ENCODE assay signal across 8 cellular contexts in the genomic region with DNA sequence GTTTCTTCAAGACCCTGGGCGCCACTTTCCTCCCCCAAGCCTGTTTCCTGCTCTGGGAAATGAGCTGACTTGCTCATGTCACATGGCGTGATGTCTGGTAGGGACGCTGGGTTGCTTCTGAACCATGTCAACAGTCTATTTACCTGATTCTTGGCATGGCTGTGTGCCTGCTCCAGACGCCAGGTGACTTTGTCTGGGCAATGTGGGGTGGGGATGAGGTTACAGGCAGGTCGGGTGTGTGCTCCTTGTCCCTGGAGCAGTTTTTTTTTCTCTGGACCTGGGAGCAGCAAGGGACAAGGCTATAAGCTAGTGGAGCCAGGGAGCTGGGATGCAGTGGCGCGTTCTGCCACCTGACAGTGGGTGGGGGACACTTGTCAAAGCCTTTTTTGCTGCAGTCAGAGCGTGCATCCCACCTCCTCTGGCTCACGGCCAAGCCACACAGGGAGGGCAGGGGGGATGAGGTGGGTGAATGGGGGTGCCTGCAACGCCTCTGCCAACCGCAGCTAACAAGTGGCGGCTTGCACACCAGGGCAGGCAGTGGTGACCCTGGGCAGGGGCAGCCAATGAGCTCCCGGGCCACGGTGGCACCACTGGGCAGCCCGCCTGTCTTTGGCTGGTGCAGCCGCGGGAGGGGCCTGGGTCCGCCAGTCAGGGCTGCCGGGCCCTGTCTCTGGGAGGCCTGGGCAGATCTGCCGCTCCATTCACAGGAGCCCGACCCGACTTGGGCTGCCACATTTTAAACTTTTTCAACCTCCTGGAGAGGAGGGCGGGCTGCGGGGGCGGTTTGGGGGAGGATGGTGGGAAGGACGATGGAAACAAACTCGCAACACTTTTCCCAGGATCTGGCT. TPM values are rescaled to one million over a fixed set of nuclear protein-coding genes. Genes with fewer than 3 reads are reported as not detected.
DNase-seq lines count a peak whose midpoint lies in the region; ATAC-seq and TF ChIP-seq lines count a peak whose summit lies in the region.

No MANE protein-coding gene starts in this region.

- H3K27me3 ChIP-seq in ACC112 (ENCODE audit: insufficient read depth, low read length), result no peaks in the 10 kb centered on the region
- H3K27me3 ChIP-seq in IMR-90 (ENCODE audit: control insufficient read depth, insufficient read depth, low read length), result no peaks in the 10 kb centered on the region
- no peaks in the 10 kb centered on the region for H3K27me3 ChIP-seq in OCI-LY3 (ENCODE audit: low read depth, low read length)
- no peaks in the 10 kb centered on the region for H3K27me3 ChIP-seq in naive thymus-derived CD4-positive, alpha-beta T cell (ENCODE audit: control insufficient read depth in 2 of 2, insufficient read depth in 2 of 2, low read length in 2 of 2)

- TF ChIP-seq POLR2A in IMR-90 (IDR thresholded peaks at IDR 0.05; ENCODE audit: low read depth, low read length), result no peak

- no peak overlapping the region for H4K91ac ChIP-seq in IMR-90 (ENCODE audit: insufficient read depth, low read depth, low read length)

- H3K79me2 ChIP-seq in ACC112 (ENCODE audit: control insufficient read depth, insufficient read depth, low read length, unreplicated experiment), result no peaks in the 10 kb centered on the region
- no peaks in the 10 kb centered on the region for H3K79me2 ChIP-seq in OCI-LY3 (ENCODE audit: low read length)

- H2AK5ac ChIP-seq in IMR-90 (ENCODE audit: low read depth, low read length), result peak overlapping the region; percentile 43; the same call in 1 of the 2 replicates

- H3K36me3 ChIP-seq in ACC112 (ENCODE audit: insufficient read depth, low read length), result no peaks in the 10 kb centered on the region
- peaks cover 25% of the 10 kb centered on the region for H3K36me3 ChIP-seq in IMR-90 (ENCODE audit: control insufficient read depth, insufficient read depth, low read length)
- H3K36me3 ChIP-seq in OCI-LY3 (replicated peaks; ENCODE audit: low read depth, low read length), result peaks cover 13% of the 10 kb centered on the region
- no peaks in the 10 kb centered on the region for H3K36me3 ChIP-seq in naive thymus-derived CD4-positive, alpha-beta T cell (ENCODE audit: control insufficient read depth in 2 of 3, insufficient read depth in 3 of 3, low read length in 3 of 3)

- no peak overlapping the region for H3K18ac ChIP-seq in IMR-90 (ENCODE audit: low read depth, low read length)

- H4K20me1 ChIP-seq in IMR-90 (ENCODE audit: insufficient read depth, low read length), result 0 out of 2 replicates have a peak, but pooled peaks cover under 1% of the 10 kb centered on the region
- H4K20me1 ChIP-seq in OCI-LY3 (ENCODE audit: insufficient read depth, low read length), result no peaks in the 10 kb centered on the region

- no peaks in the 10 kb centered on the region for H3K27me3 Mint-ChIP-seq in activated T-cell treated with anti-CD3 and anti-CD28 coated beads, Interleukin-2, amount 50 U/mL, for 72 hours (ENCODE audit: low read depth)
- H3K27me3 Mint-ChIP-seq in naive thymus-derived CD4-positive, alpha-beta T cell, result no peaks in the 10 kb centered on the region
- no peaks in the 10 kb centered on the region for H3K27me3 Mint-ChIP-seq in stimulated activated memory B cell treated with anti-CD40 and anti-IgM and Interleukin-4, amounts not matched to agents 10 μg/mL and 1 μg/mL and 100 μg/mL, for 72 hours

- H3K27ac Mint-ChIP-seq in activated T-cell treated with anti-CD3 and anti-CD28 coated beads, Interleukin-2, amount 50 U/mL, for 72 hours, result peak overlapping the region; percentile 96
- peak overlapping the region; percentile 94 to 99 (median 98) for H3K27ac Mint-ChIP-seq in naive thymus-derived CD4-positive, alpha-beta T cell
- H3K27ac Mint-ChIP-seq in stimulated activated memory B cell treated with anti-CD40 and anti-IgM and Interleukin-4, amounts not matched to agents 10 μg/mL and 1 μg/mL and 100 μg/mL, for 72 hours, result peak overlapping the region; percentile 90

- no peak overlapping the region for H2AFZ ChIP-seq in ACC112 (ENCODE audit: low read length, unreplicated experiment)
- peak overlapping the region; percentile 49 for H2AFZ ChIP-seq in IMR-90 (replicated peaks; ENCODE audit: low read length, poor library complexity)
- H2AFZ ChIP-seq in OCI-LY3 (ENCODE audit: low read depth, low read length), result peak overlapping the region; percentile 5; the same call in 1 of the 2 replicates

- H3K4me3 ChIP-seq in ACC112 (ENCODE audit: low read depth, low read length) (no peak overlapping the region), IMR-90 (ENCODE audit: insufficient read depth, low read depth, low read length) (no peak overlapping the region), OCI-LY3 (ENCODE audit: low read length) (peak overlapping the region; percentile 76)
- peak overlapping the region; percentile 61 for H3K4me3 ChIP-seq in naive thymus-derived CD4-positive, alpha-beta T cell (ENCODE audit: low read length)

- intact Hi-C loops in IMR-90 (cut with micrococcal nuclease), result loop anchor here (5.0 kb wide), 1 partner anchor 374 kb away; no protein-coding TSS in a partner anchor
- intact Hi-C loops in naive thymus-derived CD4-positive, alpha-beta T cell (cut with micrococcal nuclease), result loop anchor here in 1 of 2 donors (1.0 kb wide), 2 partner anchors 12 to 83 kb away; no protein-coding TSS in a partner anchor

- H3K56ac ChIP-seq in IMR-90 (ENCODE audit: extremely low read depth, insufficient read depth, low read length), result no peak overlapping the region

- WGBS in IMR-90 (ENCODE audit: extremely low coverage in 2 of 2, insufficient read length in 1 of 2), 2 experiments, result 41% methylated on average over 18 of the region's 27 CpGs; no CpG with 5 or more reads in 1 of the 2 experiments

- no TSS peak for BruUV-seq in IMR-90 (replicated peaks; lab: Mats Ljungman, UMichigan)

- H3K36me3 Mint-ChIP-seq in activated T-cell treated with anti-CD3 and anti-CD28 coated beads, Interleukin-2, amount 50 U/mL, for 72 hours (ENCODE audit: insufficient read depth in 2 of 2), result peaks cover 4 to 5% of the 10 kb centered on the region in 2 donors
- peaks cover 0 to 20% (median 0%) of the 10 kb centered on the region in 5 donors for H3K36me3 Mint-ChIP-seq in naive thymus-derived CD4-positive, alpha-beta T cell
- H3K36me3 Mint-ChIP-seq in stimulated activated memory B cell treated with anti-CD40 and anti-IgM and Interleukin-4, amounts not matched to agents 10 μg/mL and 1 μg/mL and 100 μg/mL, for 72 hours, result peaks cover 16% of the 10 kb centered on the region

- dilution Hi-C loops in IMR-90 (cut with HindIII; ENCODE audit: low sequenced_read_pairs, unreplicated experiment), result no loop called here

- peaks cover 5% of the 10 kb centered on the region; the same call in 1 of the 2 replicates for H3K9me1 ChIP-seq in IMR-90 (ENCODE audit: insufficient read depth, low read length)

- no peak overlapping the region; the same call in 2 of the 3 replicates for H2BK15ac ChIP-seq in IMR-90 (ENCODE audit: low read depth, low read length)

- peaks cover 0 to under 1% of the 10 kb centered on the region in 2 donors for H3K9me3 Mint-ChIP-seq in activated T-cell treated with anti-CD3 and anti-CD28 coated beads, Interleukin-2, amount 50 U/mL, for 72 hours
- peaks cover 0 to 3% (median 0%) of the 10 kb centered on the region in 11 donors for H3K9me3 Mint-ChIP-seq in naive thymus-derived CD4-positive, alpha-beta T cell
- H3K9me3 Mint-ChIP-seq in stimulated activated memory B cell treated with anti-CD40 and anti-IgM and Interleukin-4, amounts not matched to agents 10 μg/mL and 1 μg/mL and 100 μg/mL, for 72 hours, result no peaks in the 10 kb centered on the region

- H2BK120ac ChIP-seq in IMR-90 (ENCODE audit: low read depth, low read length), result no peak overlapping the region

- H2BK20ac ChIP-seq in IMR-90 (ENCODE audit: low read depth, low read length), result no peak overlapping the region; the same call in 1 of the 2 replicates

- H3K27ac ChIP-seq in ACC112 (ENCODE audit: low read depth, low read length) (peak overlapping the region; percentile 96), IMR-90 (ENCODE audit: insufficient read depth, low read length) (no peak overlapping the region), OCI-LY3 (ENCODE audit: low read length) (peak overlapping the region; percentile 74)
- peak overlapping the region; percentile 79 for H3K27ac ChIP-seq in naive thymus-derived CD4-positive, alpha-beta T cell (ENCODE audit: low read depth, low read length)

- DNase-seq in IMR-90 (peak; percentile 31), fibroblast of gingiva (ENCODE audit: low read depth) (peak; percentile 93)
- DNase-seq in activated T-cell treated with anti-CD3 and anti-CD28 coated beads, Interleukin-2, amount 50 U/mL, for 72 hours, result peak; percentile 96
- DNase-seq in naive thymus-derived CD4-positive, alpha-beta T cell, result peak; percentile 77 to 94 (median 91)

- CTCF ChIA-PET in IMR-90 (lab: Yijun Ruan, JAX), result interaction anchor here (1.3 kb wide), 1 partner anchor 10 kb away, joined by 3 read pairs; no protein-coding TSS in a partner anchor
- CTCF ChIA-PET in naive thymus-derived CD4-positive, alpha-beta T cell (lab: Charles Lee), result interaction anchor here (0.7 to 1.5 kb wide), 10 partner anchors 11 to 347 kb away, joined by 3 to 12 read pairs (median 3); no protein-coding TSS in a partner anchor

- no peak overlapping the region for H2BK5ac ChIP-seq in IMR-90 (ENCODE audit: low read depth, low read length, poor library complexity, severe bottlenecking)

- peaks cover 0 to under 1% of the 10 kb centered on the region in 2 experiments; a peak in 1 of 4 replicates for H3K79me1 ChIP-seq in IMR-90 (ENCODE audit: low read depth in 1 of 2, low read length in 2 of 2)

- H3K4me1 ChIP-seq in ACC112 (ENCODE audit: control insufficient read depth, insufficient read depth, low read length, unreplicated experiment) (peaks cover 47% of the 10 kb centered on the region), IMR-90 (ENCODE audit: control insufficient read depth, insufficient read depth, low read length) (peaks cover 25% of the 10 kb centered on the region), OCI-LY3 (ENCODE audit: low read length) (peaks cover 73% of the 10 kb centered on the region)
- peaks cover 84 to 94% of the 10 kb centered on the region in 2 donors for H3K4me1 ChIP-seq in naive thymus-derived CD4-positive, alpha-beta T cell (ENCODE audit: control insufficient read depth in 2 of 2, insufficient read depth in 2 of 2, low read length in 2 of 2)

- peak overlapping the region; percentile 85 to 99 for H3K4me3 Mint-ChIP-seq in activated T-cell treated with anti-CD3 and anti-CD28 coated beads, Interleukin-2, amount 50 U/mL, for 72 hours
- H3K4me3 Mint-ChIP-seq in naive thymus-derived CD4-positive, alpha-beta T cell, result peak overlapping the region; percentile 76 to 93 (median 84)
- H3K4me3 Mint-ChIP-seq in stimulated activated memory B cell treated with anti-CD40 and anti-IgM and Interleukin-4, amounts not matched to agents 10 μg/mL and 1 μg/mL and 100 μg/mL, for 72 hours, result peak overlapping the region; percentile 52

- POLR2A ChIA-PET in IMR-90 (lab: Charles Lee; ENCODE audit: unreplicated experiment), result no interaction called here
- POLR2A ChIA-PET in naive thymus-derived CD4-positive, alpha-beta T cell (lab: Charles Lee), result interaction anchor here (0.7 to 7.3 kb wide), 25 partner anchors 11 to 249 kb away, joined by 3 to 86 read pairs (median 4); partner anchors contain the start of genes ASCC1, DDIT4 and DNAJB12

- peaks cover 94% of the 10 kb centered on the region for H3K4me1 Mint-ChIP-seq in activated T-cell treated with anti-CD3 and anti-CD28 coated beads, Interleukin-2, amount 50 U/mL, for 72 hours (ENCODE audit: low read depth)
- H3K4me1 Mint-ChIP-seq in naive thymus-derived CD4-positive, alpha-beta T cell, result peaks cover 52 to 95% (median 90%) of the 10 kb centered on the region in 7 donors
- peaks cover 93% of the 10 kb centered on the region for H3K4me1 Mint-ChIP-seq in stimulated activated memory B cell treated with anti-CD40 and anti-IgM and Interleukin-4, amounts not matched to agents 10 μg/mL and 1 μg/mL and 100 μg/mL, for 72 hours

- peak overlapping the region; percentile 71 for H2AK9ac ChIP-seq in IMR-90 (replicated peaks; ENCODE audit: low read depth, low read length, poor library complexity)

- TF ChIP-seq RAD21 in IMR-90 (IDR thresholded peaks at IDR 0.05; ENCODE audit: low read length), result no peak

- H3K9me3 ChIP-seq in IMR-90 (ENCODE audit: control insufficient read depth, insufficient read depth, low read length) (no peaks in the 10 kb centered on the region), OCI-LY3 (ENCODE audit: insufficient read depth, low read length) (no peaks in the 10 kb centered on the region; the same call in 1 of the 2 replicates)
- no peaks in the 10 kb centered on the region for H3K9me3 ChIP-seq in naive thymus-derived CD4-positive, alpha-beta T cell (ENCODE audit: control insufficient read depth in 2 of 3, low read length in 3 of 3)

- H3K9ac ChIP-seq in IMR-90 (ENCODE audit: low read depth, low read length) (no peak overlapping the region), OCI-LY3 (ENCODE audit: low read length) (peak overlapping the region; percentile 93)

- 0 out of 2 replicates have a peak overlapping the region, but pooled peaks have one; percentile 55 for H3K14ac ChIP-seq in IMR-90 (replicated peaks; ENCODE audit: low read depth, low read length)

- TF ChIP-seq CTCF in IMR-90 (conservative IDR thresholded peaks at IDR 0.05; ENCODE audit: low read depth, low read length) (no peak), OCI-LY3 (IDR thresholded peaks at IDR 0.05; ENCODE audit: low read depth, low read length) (0 out of 2 replicates have a peak, but pooled peaks have one; percentile 8)

- peak overlapping the region; percentile 45; the same call in 1 of the 2 replicates for H3K23ac ChIP-seq in IMR-90 (ENCODE audit: low read depth, low read length)

- no peak overlapping the region for H3K4me2 ChIP-seq in IMR-90 (ENCODE audit: low read depth, low read length)
- peak overlapping the region; percentile 94 for H3K4me2 ChIP-seq in OCI-LY3 (ENCODE audit: low read length)

- peak overlapping the region in 1 of 2 experiments; percentile 32; a peak in 1 of 4 replicates for H4K8ac ChIP-seq in IMR-90 (ENCODE audit: low read depth in 2 of 2, low read length in 2 of 2)

- ATAC-seq in GM19043 (IDR thresholded peaks at IDR 0.05; ENCODE audit: low read depth, unreplicated experiment), result peak; percentile 28
- ATAC-seq in IMR-90 (ENCODE audit: low read depth), result peak; percentile 52
- peak; percentile 55 to 65 for ATAC-seq in activated T-cell treated with anti-CD3 and anti-CD28 coated beads, Interleukin-2, amount 50 U/mL, for 72 hours (replicated peaks in 1 of 2)
- peak; percentile 84 for ATAC-seq in naive thymus-derived CD4-positive, alpha-beta T cell
- ATAC-seq in stimulated activated memory B cell treated with anti-CD40 and anti-IgM and Interleukin-4, amounts not matched to agents 10 μg/mL and 1 μg/mL and 100 μg/mL, for 72 hours, result peak; percentile 86

- no peak overlapping the region for H4K5ac ChIP-seq in IMR-90 (ENCODE audit: low read depth, low read length)

- 0 out of 2 replicates have a peak overlapping the region, but pooled peaks have one; percentile 41 for H3K4ac ChIP-seq in IMR-90 (ENCODE audit: low read depth, low read length)

- in situ Hi-C loops in IMR-90 (cut with MboI; ENCODE audit: low sequenced_read_pairs), result loop anchor here (10.0 kb wide), 3 partner anchors 87 to 277 kb away; no protein-coding TSS in a partner anchor

RNA-seq across cellular contexts. Expression of gene DNAJB12, which starts 22.9 kb away (rescaled TPM):
- total RNA-seq in IMR-90 (2012; rRNA removed), result 18.3 and 19.2 TPM in 2 replicates
- polyA plus RNA-seq in IMR-90 (2012; rRNA removed), result 23.1 and 24.0 TPM in 2 replicates
- 18.5 and 22.8 TPM in 2 replicates for polyA plus RNA-seq in IMR-90 (2012; cell fraction: cytosol; rRNA removed)
- polyA plus RNA-seq in IMR-90 (2012; cell fraction: nucleus; rRNA removed; ENCODE audit: low replicate concordance), result 28.0 and 41.8 TPM in 2 replicates
- total RNA-seq in activated T-cell treated with anti-CD3 and anti-CD28 coated beads, Interleukin-2, amount 50 U/mL, for 72 hours, result 10 to 100 TPM; 24.1 to 25.2 TPM
- total RNA-seq in naive thymus-derived CD4-positive, alpha-beta T cell, result 10 to 100 TPM; 24.6 to 40.5 (median 36.2) TPM
- 10 to 100 TPM; 17.6 to 27.6 TPM for polyA plus RNA-seq in naive thymus-derived CD4-positive, alpha-beta T cell

RNA-seq across cellular contexts. Expression of gene DDIT4, which starts 58.1 kb away (rescaled TPM):
- 108 and 110 TPM in 2 replicates for total RNA-seq in IMR-90 (2012; rRNA removed)
- polyA plus RNA-seq in IMR-90 (2012; rRNA removed), result 31.0 and 59.6 TPM in 2 replicates
- 38.8 and 80.6 TPM in 2 replicates for polyA plus RNA-seq in IMR-90 (2012; cell fraction: cytosol; rRNA removed)
- 80.3 and 93.3 TPM in 2 replicates for polyA plus RNA-seq in IMR-90 (2012; cell fraction: nucleus; rRNA removed; ENCODE audit: low replicate concordance)
- total RNA-seq in activated T-cell treated with anti-CD3 and anti-CD28 coated beads, Interleukin-2, amount 50 U/mL, for 72 hours, result 1,000 to 10,000 TPM; 1,119 to 1,202 TPM
- 100 to 1,000 TPM in 3 of 5 experiments, 10 to 100 TPM in 2; 25.4 to 335 (median 135) TPM for total RNA-seq in naive thymus-derived CD4-positive, alpha-beta T cell
- polyA plus RNA-seq in naive thymus-derived CD4-positive, alpha-beta T cell, result 100 to 1,000 TPM in 1 of 2 donors, 10 to 100 TPM in 1; 80.4 to 219 TPM

Comparison
In these comparisons a context has a peak if more than half of its experiments do, and no peak if none do; other contexts are left out.
1. H3K4me3 ChIP-seq: peak in OCI-LY3 (single experiment) and naive thymus-derived CD4-positive, alpha-beta T cell (single experiment); none in ACC112 (single experiment) and IMR-90 (single experiment).
2. ATAC-seq: peak in every context shown above with its lines; median percentile 86 in stimulated activated memory B cell treated with anti-CD40 and anti-IgM and Interleukin-4, amounts not matched to agents 10 μg/mL and 1 μg/mL and 100 μg/mL, for 72 hours; 84 in naive thymus-derived CD4-positive, alpha-beta T cell; 60 in activated T-cell treated with anti-CD3 and anti-CD28 coated beads, Interleukin-2, amount 50 U/mL, for 72 hours; 52 in IMR-90; 28 in GM19043.
3. DNase-seq: peak in every context shown above with its lines; median percentile 96 in activated T-cell treated with anti-CD3 and anti-CD28 coated beads, Interleukin-2, amount 50 U/mL, for 72 hours; 93 in fibroblast of gingiva; 91 in naive thymus-derived CD4-positive, alpha-beta T cell; 31 in IMR-90.
4. Peak in every context shown above with its lines, with median percentiles within 50 percentile points of each other: H3K27ac Mint-ChIP-seq and H3K4me3 Mint-ChIP-seq.